In the genomic region with DNA sequence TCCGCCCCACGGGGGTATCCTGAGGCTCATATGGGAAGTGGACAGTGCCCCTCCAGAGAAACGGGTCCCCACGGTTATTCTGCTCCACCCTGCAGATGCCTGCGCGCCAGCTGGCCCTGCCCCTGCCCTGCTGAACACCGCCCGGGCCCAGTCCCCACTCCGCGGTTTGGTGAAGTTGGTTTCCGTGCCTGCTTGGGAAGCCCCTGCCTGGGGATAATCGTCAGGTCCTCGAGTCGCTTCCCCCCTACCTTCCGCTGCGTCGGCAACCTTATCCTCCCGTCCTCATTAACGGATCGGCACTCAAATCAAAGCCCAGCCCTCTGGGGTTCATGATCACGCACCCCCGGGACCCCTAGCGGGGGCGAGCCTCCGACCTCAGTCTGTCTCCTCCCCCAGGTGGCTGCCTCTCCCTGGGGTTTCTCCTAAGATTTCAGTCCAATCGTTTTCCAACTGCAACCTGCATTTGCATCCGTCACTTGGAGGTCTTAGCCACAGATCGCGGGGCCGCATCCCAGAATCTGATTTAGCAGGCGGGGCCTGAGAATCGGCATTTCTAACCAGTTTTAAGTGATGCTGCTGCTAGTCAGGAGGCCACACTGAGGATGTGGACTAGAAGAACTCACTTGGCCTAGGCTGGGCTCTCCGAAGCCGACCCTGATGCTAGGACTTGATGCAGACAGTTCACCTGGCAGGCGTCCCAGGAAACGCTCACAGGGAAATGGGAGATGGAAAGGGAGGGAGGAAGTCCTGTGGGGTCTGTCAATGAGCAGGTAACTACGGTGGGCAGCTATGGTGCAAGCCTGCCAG, we compare ENCODE assay signal across 10 cellular contexts. TPM values are rescaled to one million over a fixed set of nuclear protein-coding genes. Genes with fewer than 3 reads are reported as not detected.
DNase-seq lines count a peak whose midpoint lies in the region; ATAC-seq and TF ChIP-seq lines count a peak whose summit lies in the region.
"Had no signal": no experiment of that assay in that cellular context is flagged by ENCODE, and none has a peak within 500 bp of the region (broad histone marks: within the 10 kb centered on the region; RNA-seq: fewer than 3 reads in every experiment).

No MANE protein-coding gene starts in this region.

- H3K4me3 Mint-ChIP-seq in activated CD8-positive, alpha-beta T cell treated with anti-CD3 and anti-CD28 coated beads for 36 hours, result peak overlapping the region; percentile 60

- no peak for TF ChIP-seq CTCF in heart right ventricle (IDR thresholded peaks at IDR 0.05)
- no peak for TF ChIP-seq CTCF in activated CD8-positive, alpha-beta T cell treated with anti-CD3 and anti-CD28 coated beads for 36 hours (IDR thresholded peaks at IDR 0.05)

- peak overlapping the region in 9 of 10 donors; percentile 16 to 48 (median 36) for H3K4me3 ChIP-seq in heart right ventricle
- H3K4me3 ChIP-seq in iPS-15b (ENCODE audit: low read depth, low read length), result peak overlapping the region; percentile 33
- H3K4me3 ChIP-seq in thymus (ENCODE audit: low read length), result peak overlapping the region; percentile 34

- no peak overlapping the region for H3K27ac Mint-ChIP-seq in activated CD8-positive, alpha-beta T cell treated with anti-CD3 and anti-CD28 coated beads for 36 hours

- intact Hi-C loops in heart right ventricle (cut with DNase I), result loop anchor here in 2 of 10 donors (5.0 kb wide), 1 partner anchor 55 kb away; no protein-coding TSS in a partner anchor
- intact Hi-C loops in cardiac septum (cut with DNase I), result no loop called here
- intact Hi-C loops in activated CD8-positive, alpha-beta T cell treated with anti-CD3 and anti-CD28 coated beads for 36 hours (cut with micrococcal nuclease), result no loop called here

- no peak for DNase-seq in heart right ventricle
- no peak for DNase-seq in cardiac septum (ENCODE audit: low spot score)
- peak; percentile 44 for DNase-seq in activated CD8-positive, alpha-beta T cell treated with anti-CD3 and anti-CD28 coated beads for 36 hours
- DNase-seq in HEK293T (ENCODE audit: extremely low spot score), result no peak
- DNase-seq in GM19240 (ENCODE audit: insufficient read length, low spot score), result no peak
- DNase-seq: DND-41 had no signal

- H3K36me3 Mint-ChIP-seq in activated CD8-positive, alpha-beta T cell treated with anti-CD3 and anti-CD28 coated beads for 36 hours (ENCODE audit: low read depth), result no peaks in the 10 kb centered on the region

- H3K36me3 ChIP-seq in heart right ventricle (peaks cover 0 to 21% (median 8%) of the 10 kb centered on the region in 9 donors), iPS-15b (ENCODE audit: control insufficient read depth, insufficient read depth, low read length) (peaks cover 2% of the 10 kb centered on the region), thymus (ENCODE audit: control insufficient read depth, insufficient read depth) (peaks cover 17% of the 10 kb centered on the region)

- no peak overlapping the region for H3K9ac ChIP-seq in iPS-15b (ENCODE audit: low read depth, low read length)

- CTCF ChIA-PET in activated CD8-positive, alpha-beta T cell treated with anti-CD3 and anti-CD28 coated beads for 36 hours (lab: Charles Lee), result interaction anchor here (2.1 to 4.6 kb wide), 2 partner anchors 13 to 66 kb away, joined by 5 to 22 read pairs; no protein-coding TSS in a partner anchor
- CTCF ChIA-PET in HEK293T (lab: Yijun Ruan, JAX), result no interaction called here

- peaks cover 21% of the 10 kb centered on the region for H3K27me3 Mint-ChIP-seq in activated CD8-positive, alpha-beta T cell treated with anti-CD3 and anti-CD28 coated beads for 36 hours

- 18 to 19% methylated on average over 35 to 37 of the region's 37 CpGs for WGBS in heart right ventricle, 2 donors
- 21% methylated on average over 37 of the region's 37 CpGs for WGBS in thymus

- ATAC-seq in heart right ventricle (no peak), HG03354 (IDR thresholded peaks at IDR 0.05; ENCODE audit: poor library complexity, severe bottlenecking, unreplicated experiment) (no peak)
- ATAC-seq in activated CD8-positive, alpha-beta T cell treated with anti-CD3 and anti-CD28 coated beads for 36 hours, result peak; percentile 46

- POLR2A ChIA-PET in activated CD8-positive, alpha-beta T cell treated with anti-CD3 and anti-CD28 coated beads for 36 hours (lab: Charles Lee), result interaction anchor here (0.9 kb wide), 1 partner anchor 10 kb away, joined by 3 read pairs; no protein-coding TSS in a partner anchor
- POLR2A ChIA-PET in HEK293T (lab: Yijun Ruan, JAX), result no interaction called here

- peaks cover 3 to 19% (median 16%) of the 10 kb centered on the region in 9 donors for H3K4me1 ChIP-seq in heart right ventricle
- H3K4me1 ChIP-seq in iPS-15b (ENCODE audit: control insufficient read depth, insufficient read depth, low read length), result peaks cover 5% of the 10 kb centered on the region
- H3K4me1 ChIP-seq in thymus (ENCODE audit: control insufficient read depth, insufficient read depth, low read length), result peaks cover 6% of the 10 kb centered on the region

- H3K4me1 Mint-ChIP-seq in activated CD8-positive, alpha-beta T cell treated with anti-CD3 and anti-CD28 coated beads for 36 hours (ENCODE audit: low read depth), result peaks cover 12% of the 10 kb centered on the region

- H3K27me3 ChIP-seq in heart right ventricle (peaks cover 15 to 48% (median 39%) of the 10 kb centered on the region in 7 donors), iPS-15b (ENCODE audit: control insufficient read depth, insufficient read depth, low read length) (peaks cover 21% of the 10 kb centered on the region), thymus (ENCODE audit: control insufficient read depth, insufficient read depth) (peaks cover 21% of the 10 kb centered on the region)

- H3K9me3 ChIP-seq in heart right ventricle (no peaks in the 10 kb centered on the region), iPS-15b (ENCODE audit: control insufficient read depth, insufficient read depth, low read length) (no peaks in the 10 kb centered on the region), thymus (ENCODE audit: control insufficient read depth) (no peaks in the 10 kb centered on the region)

- H3K9me3 Mint-ChIP-seq in activated CD8-positive, alpha-beta T cell treated with anti-CD3 and anti-CD28 coated beads for 36 hours, result no peaks in the 10 kb centered on the region

- no peak overlapping the region for H3K27ac ChIP-seq in heart right ventricle
- H3K27ac ChIP-seq in thymus (ENCODE audit: low read depth), result no peak overlapping the region

TF ChIP-seq in HEK293T, 16 proteins besides CTCF, POLR2A, EP300 and RAD21:
- TF ChIP-seq BHLHE40 (IDR thresholded peaks at IDR 0.05; ENCODE audit: borderline replicate concordance) (no peak), FOXK2 (IDR thresholded peaks at IDR 0.05) (no peak), TARDBP (IDR thresholded peaks at IDR 0.05) (no peak), LEF1 (IDR thresholded peaks at IDR 0.05; ENCODE audit: borderline replicate concordance) (no peak), CTBP1 (IDR thresholded peaks at IDR 0.05; ENCODE audit: borderline replicate concordance) (no peak), SP1 (IDR thresholded peaks at IDR 0.05) (no peak), SUZ12 (IDR thresholded peaks at IDR 0.05) (no peak), ARNT (IDR thresholded peaks at IDR 0.05) (no peak), PKNOX1 (IDR thresholded peaks at IDR 0.05) (no peak), FOXA1 (IDR thresholded peaks at IDR 0.05) (no peak), L3MBTL2 (conservative IDR thresholded peaks at IDR 0.05) (no peak), FOXM1 (IDR thresholded peaks at IDR 0.05; ENCODE audit: borderline replicate concordance) (no peak), HDGF (IDR thresholded peaks at IDR 0.05; ENCODE audit: borderline replicate concordance) (no peak), ELF4 (IDR thresholded peaks at IDR 0.05) (no peak), ZNF384 (IDR thresholded peaks at IDR 0.05) (no peak), NFRKB (IDR thresholded peaks at IDR 0.05) (no peak)
TF ChIP-seq in HEK293T: peak in this region for 0.

RNA-seq across cellular contexts. Expression of gene WDR86, which starts 27.6 kb away (rescaled TPM):
- total RNA-seq in heart right ventricle, result under 1 TPM in 7 of 10 donors, not detected in 3; 0.15 to 0.52 (median 0.33) TPM
- under 1 TPM; 0.17 to 0.22 TPM for polyA plus RNA-seq in heart right ventricle
- total RNA-seq in cardiac septum, result not detected
- total RNA-seq in activated CD8-positive, alpha-beta T cell treated with anti-CD3 and anti-CD28 coated beads for 36 hours, result under 1 TPM; 0.25 TPM
- polyA plus RNA-seq in thymus, result 1.3 TPM

RNA-seq across cellular contexts. Expression of gene NUB1, which starts 40.7 kb away (rescaled TPM):
- total RNA-seq in heart right ventricle (10 to 100 TPM; 36.7 to 53.0 (median 43.9) TPM), cardiac septum (32.6 TPM)
- polyA plus RNA-seq in heart right ventricle (10 to 100 TPM; 22.6 to 23.8 TPM), thymus (48.5 TPM)
- total RNA-seq in activated CD8-positive, alpha-beta T cell treated with anti-CD3 and anti-CD28 coated beads for 36 hours, result 10 to 100 TPM; 41.0 to 42.5 TPM

RNA-seq across cellular contexts. Expression of gene CRYGN, which starts 57.7 kb away (rescaled TPM):
- under 1 TPM in 2 of 10 donors, not detected in 8; 0.15 to 0.72 TPM for total RNA-seq in heart right ventricle
- polyA plus RNA-seq in heart right ventricle, result under 1 TPM; 0.07 to 0.29 TPM
- not detected for total RNA-seq in cardiac septum
- total RNA-seq in activated CD8-positive, alpha-beta T cell treated with anti-CD3 and anti-CD28 coated beads for 36 hours, result under 1 TPM; 0.16 to 0.90 TPM
- 0.34 TPM for polyA plus RNA-seq in thymus
- total RNA-seq: lower leg skin had no signal
